12 cellular contexts compared by ENCODE assay signal in genomic region chr15:50823281-50823680, GRCh38. TPM values are rescaled to one million over a fixed set of nuclear protein-coding genes. Genes with fewer than 3 reads are reported as not detected.
DNase-seq lines count a peak whose midpoint lies in the region; ATAC-seq lines count a peak whose summit lies in the region.
"Had no signal": no experiment of that assay in that cellular context is flagged by ENCODE, and none has a peak within 500 bp of the region (broad histone marks: within the 10 kb centered on the region; RNA-seq: fewer than 3 reads in every experiment).

No MANE protein-coding gene starts in this region.

- DNase-seq in DMS 273 (lab: John Stamatoyannopoulos, UW; ENCODE audit: unreplicated experiment) (peak; percentile 19), DMS 273 treated with DMSO at 0.1 percent for 48 hours (lab: John Stamatoyannopoulos, UW) (no peak), NCI-H526 treated with DMSO at 0.1 percent for 48 hours (lab: John Stamatoyannopoulos, UW) (peak; percentile 12), cerebellum (ENCODE audit: low spot score) (peak; percentile 45), left colon (no peak)
- DNase-seq: Caco-2; CD4-positive, CD25-positive, alpha-beta regulatory T cell; CD8-positive, alpha-beta T cell; DMS53; DMS79 treated with DMSO at 0.1 percent for 48 hours; GM23248 had no signal

- ATAC-seq in left colon (no peak), HG03108 (IDR thresholded peaks at IDR 0.05; ENCODE audit: unreplicated experiment) (no peak)
- ATAC-seq: CD8-positive, alpha-beta T cell had no signal

- intact Hi-C loops in left colon (cut with DNase I, micrococcal nuclease): no loop called here

RNA-seq across cellular contexts. Expression of gene SPPL2A, which starts 57.8 kb away (rescaled TPM):
- total RNA-seq in cerebellum: 34.8 TPM
- total RNA-seq in left colon: 100 to 1,000 TPM; 263 to 348 TPM

Comparison
In these comparisons a context has a peak if more than half of its experiments do, and no peak if none do; other contexts are left out.
1. DNase-seq: peak in DMS 273 (single experiment), NCI-H526 treated with DMSO at 0.1 percent for 48 hours (single experiment) and cerebellum (single experiment); none in DMS 273 treated with DMSO at 0.1 percent for 48 hours (single experiment) and left colon (0 of 2).